Comparison of ENCODE assay signal across 28 cellular contexts in the genomic region with DNA sequence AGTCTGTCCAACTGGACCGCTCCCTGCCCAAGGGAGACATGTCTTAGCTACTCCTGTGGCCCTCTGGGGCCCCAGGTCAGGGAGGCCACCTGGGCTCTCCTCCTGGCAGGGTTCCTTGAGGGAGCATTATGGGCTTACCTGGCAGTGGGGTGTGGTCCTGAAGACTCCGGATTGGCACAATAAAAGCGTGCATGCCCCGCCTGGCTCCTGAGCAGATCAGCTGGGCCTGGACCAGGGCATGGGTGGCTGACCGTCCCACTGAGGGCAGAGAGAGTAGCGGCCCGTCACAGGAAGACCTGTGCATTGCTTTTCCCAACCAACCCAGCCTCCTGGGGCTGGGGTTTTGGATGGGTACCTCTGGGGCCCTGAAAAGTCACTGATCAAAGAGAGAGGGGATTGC. TPM values are rescaled to one million over a fixed set of nuclear protein-coding genes. Genes with fewer than 3 reads are reported as not detected.
"Had no signal": no experiment of that assay in that cellular context is flagged by ENCODE, and none has a peak within 500 bp of the region (broad histone marks: within the 10 kb centered on the region; RNA-seq: fewer than 3 reads in every experiment).

No MANE protein-coding gene starts in this region.

- H2AFZ ChIP-seq: parathyroid adenoma had no signal

- H3K36me3 ChIP-seq: left lung, spleen, uterus had no signal

- H3K4me3 ChIP-seq: esophagus muscularis mucosa, heart right ventricle, left lung, spleen, testis, uterus had no signal

- DNase-seq: activated CD4-positive, alpha-beta T cell treated with anti-CD3 and anti-CD28 coated beads for 4 hours; activated CD4-positive, alpha-beta T cell treated with anti-CD3 and anti-CD28 coated beads, Interleukin-2, amount 50 U/mL, for 4 hours; activated CD8-positive, alpha-beta memory T cell treated with anti-CD3 and anti-CD28 coated beads, Interleukin-2, amount 50 U/mL, for 4 hours; activated gamma-delta T cell; activated naive CD4-positive, alpha-beta T cell treated with anti-CD3 and anti-CD28 coated beads, Interleukin-2, amount 10 ng/mL, durations not matched to agents 7 days and 5 days; activated T-cell treated with anti-CD3 and anti-CD28 coated beads, Interleukin-2, amount 50 U/mL, for 1 hour; amniotic stem cell; central memory CD4-positive, alpha-beta T cell; foreskin melanocyte; heart right ventricle; kidney glomerular epithelial cell; left lung; naive B cell; nephron progenitor cell; spleen; stimulated activated naive CD4-positive, alpha-beta T cell treated with Interleukin-2 at 50 U/mL for 16 hours; T-helper 9 cell; testis; trophoblast cell; uterus had no signal

- H3K27ac ChIP-seq: esophagus muscularis mucosa, heart right ventricle, left lung, parathyroid adenoma, spleen, testis, uterus, VCaP had no signal

- H3K9me3 Mint-ChIP-seq: activated naive CD4-positive, alpha-beta T cell treated with anti-CD3 and anti-CD28 coated beads, Interleukin-2, amount 10 ng/mL, durations not matched to agents 7 days and 5 days; dendritic cell treated with granulocyte-macrophage colony-stimulating factor and Interleukin-4, amounts not matched to agents 40 ng/mL and 50 ng/mL, for 4 days; naive B cell; T-helper 1 cell treated with Interleukin-12 subunit alpha and Interleukin-12 subunit beta and Interleukin-4 antibody, amounts not matched to agents 30 μg/mL and 1 μg/mL, for 36 hours had no signal

- H3K9me3 ChIP-seq: esophagus muscularis mucosa, heart right ventricle, left lung, spleen, testis, uterus had no signal

- H3K9ac ChIP-seq: parathyroid adenoma had no signal

- H3K27me3 ChIP-seq: esophagus muscularis mucosa, heart right ventricle, left lung, spleen, testis, uterus had no signal

- ATAC-seq: heart right ventricle, left lung, right cardiac atrium had no signal

- H3K36me3 Mint-ChIP-seq: activated naive CD4-positive, alpha-beta T cell treated with anti-CD3 and anti-CD28 coated beads, Interleukin-2, amount 10 ng/mL, durations not matched to agents 7 days and 5 days had no signal

- H3K27ac Mint-ChIP-seq: activated naive CD4-positive, alpha-beta T cell treated with anti-CD3 and anti-CD28 coated beads, Interleukin-2, amount 10 ng/mL, durations not matched to agents 7 days and 5 days; nephron progenitor cell; T-helper 1 cell treated with Interleukin-12 subunit alpha and Interleukin-12 subunit beta and Interleukin-4 antibody, amounts not matched to agents 30 μg/mL and 1 μg/mL, for 36 hours had no signal

RNA-seq across cellular contexts. Expression of a gene that starts 5.4 kb away (rescaled TPM):
- total RNA-seq: activated CD8-positive, alpha-beta memory T cell treated with anti-CD3 and anti-CD28 coated beads for 36 hours had no signal

RNA-seq across cellular contexts. Expression of a gene that starts 45.6 kb away (rescaled TPM):
- total RNA-seq: activated CD8-positive, alpha-beta memory T cell treated with anti-CD3 and anti-CD28 coated beads for 36 hours; astrocyte had no signal
